ENCODE assay signal across 8 cellular contexts in genomic region chr11:68751331-68751856, GRCh38. TPM values are rescaled to one million over a fixed set of nuclear protein-coding genes. Genes with fewer than 3 reads are reported as not detected.
DNase-seq lines count a peak whose midpoint lies in the region; ATAC-seq, FAIRE-seq and TF ChIP-seq lines count a peak whose summit lies in the region.

Gene TESMIN, minus strand, starts transcription at chr11:68751520. Its CDS starts 860 bp downstream, at chr11:68750660.

- no peak for TF ChIP-seq CTCF in WTC11 (IDR thresholded peaks at IDR 0.05)
- no peak for TF ChIP-seq CTCF in mammary epithelial cell (conservative IDR thresholded peaks at IDR 0.05 in 1 of 2, IDR thresholded peaks at IDR 0.05 in 1 of 2; ENCODE audit: extremely low read depth in 1 of 2, insufficient read depth in 1 of 2, low read depth in 1 of 2, low read length in 2 of 2)

- no peaks in the 10 kb centered on the region for H3K9me3 ChIP-seq in mammary epithelial cell (replicated peaks; ENCODE audit: insufficient read depth, low read length)

- peak within 1 kb of the TSS; percentile 88 for H3K4me3 Mint-ChIP-seq in WTC11

- no peak for FAIRE-seq in H54 (lab: Jason Lieb, UNC)

- H3K27me3 ChIP-seq in mammary epithelial cell (ENCODE audit: insufficient read depth, low read length): no peaks in the 10 kb centered on the region

- H4K20me1 ChIP-seq in mammary epithelial cell (ENCODE audit: insufficient read depth, low read length): no peaks in the 10 kb centered on the region

- 50% methylated on average over 2 of the region's 42 CpGs for WGBS in mammary epithelial cell (ENCODE audit: low coverage, missing lambda C conversion rate)

- no peak within 1 kb of the TSS for H3K9ac ChIP-seq in mammary epithelial cell (ENCODE audit: insufficient read depth, low read length)

- CTCF ChIA-PET in WTC11 (lab: Charles Lee) (interaction anchor here (1.7 to 2.2 kb wide), 2 partner anchors 47 to 139 kb away, joined by 5 to 9 read pairs; no protein-coding TSS in a partner anchor), mammary epithelial cell (lab: Charles Lee; ENCODE audit: low non-redundant PET) (no interaction called here)

- peak within 1 kb of the TSS; percentile 39 to 61 (median 58) for H3K4me3 ChIP-seq in mammary epithelial cell (replicated peaks in 1 of 3; ENCODE audit: insufficient read depth in 1 of 3, low read depth in 2 of 3, low read length in 3 of 3)

- H3K4me1 Mint-ChIP-seq in WTC11: peaks cover 53% of the 10 kb centered on the region

- ATAC-seq in WTC11 (peak; percentile 79), HG03469 (IDR thresholded peaks at IDR 0.05; ENCODE audit: unreplicated experiment) (no peak)

- H3K4me1 ChIP-seq in mammary epithelial cell (ENCODE audit: insufficient read depth, low read length): no peaks in the 10 kb centered on the region

- in situ Hi-C loops in mammary epithelial cell (cut with MboI; ENCODE audit: low sequenced_read_pairs in 2 of 2): no loop called here

- peaks cover 6% of the 10 kb centered on the region for H3K36me3 ChIP-seq in mammary epithelial cell (ENCODE audit: insufficient read depth, low read length)

- POLR2A ChIA-PET in WTC11 (lab: Charles Lee): interaction anchor here (0.6 kb wide), 1 partner anchor 124 kb away, joined by 4 read pairs; no protein-coding TSS in a partner anchor

- TF ChIP-seq POLR2A in H54 (IDR thresholded peaks at IDR 0.05; ENCODE audit: low read depth, low read length): 0 out of 2 replicates have a peak, but pooled peaks have one; percentile 41

- H3K36me3 Mint-ChIP-seq in WTC11: peaks cover 22% of the 10 kb centered on the region

- peak within 1 kb of the TSS; percentile 86 for H3K27ac Mint-ChIP-seq in WTC11

- no peaks in the 10 kb centered on the region for H3K9me3 Mint-ChIP-seq in WTC11

- intact Hi-C loops in mammary epithelial cell (cut with micrococcal nuclease): no loop called here

- DNase-seq in AML-193 (lab: John Stamatoyannopoulos, UW) (peak; percentile 81 to 87), H54 (ENCODE audit: insufficient read length, low spot score) (peak; percentile 86), NCI-H2171 treated with DMSO at 0.1 percent for 48 hours (lab: John Stamatoyannopoulos, UW) (peak; percentile 64), WTC11 (ENCODE audit: low spot score) (peak; percentile 97), mammary epithelial cell (peak; percentile 79), iris pigment epithelial cell (ENCODE audit: low read depth) (peak; percentile 62)
- DNase-seq in stimulated activated CD4-positive, alpha-beta T cell treated with anti-CD3 and anti-CD28 coated beads, Interleukin-15, amount 100 ng/mL, for 48 hours (ENCODE audit: low read depth in 2 of 2): peak; percentile 87 to 95

- peak within 1 kb of the TSS; percentile 85 for H2AFZ ChIP-seq in mammary epithelial cell (ENCODE audit: low read depth, low read length)

- H3K27ac ChIP-seq in mammary epithelial cell (ENCODE audit: insufficient read depth, low read depth, low read length): no peak within 1 kb of the TSS

- dilution Hi-C loops in mammary epithelial cell (cut with HindIII; ENCODE audit: low sequenced_read_pairs): no loop called here

- peaks cover 3% of the 10 kb centered on the region for H3K79me2 ChIP-seq in mammary epithelial cell (ENCODE audit: insufficient read depth, low read length)

- BruUV-seq in mammary epithelial cell (replicated peaks; lab: Mats Ljungman, UMichigan): no TSS peak

- H3K4me2 ChIP-seq in mammary epithelial cell (ENCODE audit: insufficient read depth, low read depth, low read length): peak within 1 kb of the TSS; percentile 83

- H3K27me3 Mint-ChIP-seq in WTC11 (ENCODE audit: low read depth): no peaks in the 10 kb centered on the region

TF ChIP-seq in WTC11, 78 proteins besides CTCF, POLR2A, EP300 and RAD21 (continues in another document):
- TF ChIP-seq ZNF396 (CRISPR knock-in tag; IDR thresholded peaks at IDR 0.05; ENCODE audit: borderline replicate concordance) (no peak), JUN (CRISPR knock-in tag; IDR thresholded peaks at IDR 0.05) (no peak), SP1 (CRISPR knock-in tag; conservative IDR thresholded peaks at IDR 0.05) (peak; percentile 77), NR1H2 (CRISPR knock-in tag; IDR thresholded peaks at IDR 0.05) (no peak), CBFB (CRISPR knock-in tag; IDR thresholded peaks at IDR 0.05; ENCODE audit: low read depth) (no peak), ZBTB21 (CRISPR knock-in tag; IDR thresholded peaks at IDR 0.05; ENCODE audit: borderline replicate concordance) (no peak), MAX (CRISPR knock-in tag; IDR thresholded peaks at IDR 0.05) (peak; percentile 64; the same call in 1 of the 2 replicates), CREM (CRISPR knock-in tag; IDR thresholded peaks at IDR 0.05) (no peak), RORB (CRISPR knock-in tag; IDR thresholded peaks at IDR 0.05) (no peak), TCF7 (CRISPR knock-in tag; IDR thresholded peaks at IDR 0.05; ENCODE audit: low read depth) (no peak), FOXP1 (CRISPR knock-in tag; IDR thresholded peaks at IDR 0.05; ENCODE audit: borderline replicate concordance) (peak; percentile 15; the same call in 1 of the 2 replicates), ZNF121 (CRISPR knock-in tag; IDR thresholded peaks at IDR 0.05) (no peak), ETV6 (CRISPR knock-in tag; IDR thresholded peaks at IDR 0.05) (peak; percentile 58; the same call in 1 of the 2 replicates), TP53 (CRISPR knock-in tag; IDR thresholded peaks at IDR 0.05) (no peak), CREB1 (CRISPR knock-in tag; IDR thresholded peaks at IDR 0.05) (no peak), ARID4B (CRISPR knock-in tag; IDR thresholded peaks at IDR 0.05; ENCODE audit: borderline replicate concordance) (0 out of 2 replicates have a peak, but pooled peaks have one; percentile 21), NR3C1 (CRISPR knock-in tag; conservative IDR thresholded peaks at IDR 0.05; ENCODE audit: low read depth) (no peak), AR (CRISPR knock-in tag; IDR thresholded peaks at IDR 0.05) (no peak), SMAD4 (CRISPR knock-in tag; IDR thresholded peaks at IDR 0.05) (no peak), ESRRA (CRISPR knock-in tag; IDR thresholded peaks at IDR 0.05; ENCODE audit: borderline replicate concordance) (no peak), IRF2 (CRISPR knock-in tag; IDR thresholded peaks at IDR 0.05; ENCODE audit: borderline replicate concordance, low read depth) (no peak), ATF1 (CRISPR knock-in tag; IDR thresholded peaks at IDR 0.05) (no peak), SOX15 (CRISPR knock-in tag; IDR thresholded peaks at IDR 0.05) (no peak)

RNA-seq across cellular contexts. Expression of gene TESMIN, which starts in this region (rescaled TPM):
- total RNA-seq in WTC11 (2021) (78.8 to 91.9 TPM (median 85.6 TPM) in 3 replicates), mammary epithelial cell (10 to 100 TPM in 1 of 2 donors, 1 to 10 TPM in 1; 8.2 to 15.4 TPM)
- 5.2 TPM for polyA plus RNA-seq in mammary epithelial cell
- polyA minus RNA-seq in mammary epithelial cell: not detected
